11 cellular contexts compared by ENCODE assay signal in genomic region chr2:197615033-197615652, GRCh38.
DNase-seq lines count a peak whose midpoint lies in the region; ATAC-seq and TF ChIP-seq lines count a peak whose summit lies in the region.
"Had no signal": no experiment of that assay in that cellular context is flagged by ENCODE, and none has a peak within 500 bp of the region (broad histone marks: within the 10 kb centered on the region; RNA-seq: fewer than 3 reads in every experiment).

No MANE protein-coding gene starts in this region.

- peak; percentile 39 for TF ChIP-seq CTCF in GM06990 (IDR thresholded peaks at IDR 0.05; ENCODE audit: insufficient read depth, low read length, poor library complexity, severe bottlenecking)
- TF ChIP-seq CTCF in HEK293 (tag by site-specific recombination; IDR thresholded peaks at IDR 0.05), result 0 out of 2 replicates have a peak, but pooled peaks have one; percentile 13
- peak; percentile 31; the same call in 1 of the 2 replicates for TF ChIP-seq CTCF in RWPE1 (conservative IDR thresholded peaks at IDR 0.05; ENCODE audit: low read depth)
- peak; percentile 13 for TF ChIP-seq CTCF in lower lobe of right lung (IDR thresholded peaks at IDR 0.05)
- TF ChIP-seq CTCF in nephron progenitor cell (IDR thresholded peaks at IDR 0.05), result no peak

- peak; percentile 91 to 94 for ATAC-seq in lower lobe of right lung

- peaks cover 14% of the 10 kb centered on the region for H3K4me1 ChIP-seq in HEK293 (ENCODE audit: control insufficient read depth, insufficient read depth, low read length)
- H3K4me1 ChIP-seq in lower lobe of right lung, result peaks cover 18% of the 10 kb centered on the region

- peaks cover 17% of the 10 kb centered on the region for H3K9me3 Mint-ChIP-seq in nephron progenitor cell

- CTCF ChIA-PET in HEK293 (lab: Yijun Ruan, JAX) (no interaction called here), RWPE1 (lab: Yijun Ruan, JAX) (interaction anchor here (0.7 kb wide), 1 partner anchor 167 kb away, joined by 3 read pairs; no protein-coding TSS in a partner anchor)

- H3K36me3 ChIP-seq in GM06990 (ENCODE audit: control insufficient read depth, insufficient read depth, low read length) (no peaks in the 10 kb centered on the region), HEK293 (ENCODE audit: control insufficient read depth in 2 of 2, insufficient read depth in 1 of 2, low read length in 2 of 2) (no peaks in the 10 kb centered on the region), lower lobe of right lung (no peaks in the 10 kb centered on the region)

- H3K27ac Mint-ChIP-seq in nephron progenitor cell, result no peak overlapping the region
- H3K27ac Mint-ChIP-seq: activated naive CD8-positive, alpha-beta T cell had no signal

- POLR2A ChIA-PET in HEK293 (lab: Yijun Ruan, JAX) (no interaction called here), RWPE1 (lab: Yijun Ruan, JAX; ENCODE audit: low non-redundant PET) (no interaction called here)

- H3K27ac ChIP-seq in HEK293 (ENCODE audit: extremely low read depth, low read depth, low read length) (no peak overlapping the region), RWPE1 (no peak overlapping the region), lower lobe of right lung (no peak overlapping the region)

- H3K4me3 ChIP-seq in GM06990 (replicated peaks; ENCODE audit: low read depth, low read length) (no peak overlapping the region), HEK293 (ENCODE audit: low read depth, low read length) (no peak overlapping the region), lower lobe of right lung (no peak overlapping the region)

- DNase-seq in GM06990 (ENCODE audit: extremely low read depth, insufficient read length) (no peak), RWPE1 (ENCODE audit: low spot score) (peak; percentile 71), lower lobe of right lung (no peak), HK-2 (ENCODE audit: unreplicated experiment) (no peak), nephron progenitor cell (no peak), NCI-H2171 (lab: John Stamatoyannopoulos, UW) (no peak)
- DNase-seq in activated CD4-positive, CD25-positive, alpha-beta regulatory T cell treated with anti-CD3 and anti-CD28 coated beads, Interleukin-2, amount 50 U/mL, for 72 hours, result no peak
- DNase-seq: kidney glomerular epithelial cell, NCI-H2107 had no signal

- H3K4me3 Mint-ChIP-seq in nephron progenitor cell, result no peak overlapping the region
- H3K4me3 Mint-ChIP-seq: activated naive CD8-positive, alpha-beta T cell had no signal

- H3K36me3 Mint-ChIP-seq in nephron progenitor cell (ENCODE audit: low read depth), result peaks cover 81% of the 10 kb centered on the region
- H3K36me3 Mint-ChIP-seq: activated naive CD8-positive, alpha-beta T cell had no signal

- peaks cover 3% of the 10 kb centered on the region for H3K27me3 Mint-ChIP-seq in nephron progenitor cell (ENCODE audit: low read depth, poor library complexity)
- H3K27me3 Mint-ChIP-seq: activated naive CD8-positive, alpha-beta T cell had no signal

- no peaks in the 10 kb centered on the region for H3K4me1 Mint-ChIP-seq in nephron progenitor cell

- no peaks in the 10 kb centered on the region for H3K9me3 ChIP-seq in HEK293 (ENCODE audit: control insufficient read depth, insufficient read depth, low read depth, low read length)
- no peaks in the 10 kb centered on the region for H3K9me3 ChIP-seq in lower lobe of right lung

- H3K27me3 ChIP-seq in GM06990 (replicated peaks; ENCODE audit: control insufficient read depth, insufficient read depth, low read length), result no peaks in the 10 kb centered on the region
- H3K27me3 ChIP-seq in lower lobe of right lung (ENCODE audit: low read depth), result no peaks in the 10 kb centered on the region

- intact Hi-C loops in lower lobe of right lung (cut with DNase I), result no loop called here

TF ChIP-seq in HEK293, 187 proteins besides CTCF, POLR2A, EP300 and RAD21:
- TF ChIP-seq SETDB1 (IDR thresholded peaks at IDR 0.05; ENCODE audit: insufficient read length, low read length), result no peak
- peak; percentile 61; the same call in 1 of the 2 replicates for TF ChIP-seq PRDM1 (tag by site-specific recombination; IDR thresholded peaks at IDR 0.05)
